In genomic region chr14:21118933-21119332, GRCh38 we compare ENCODE assay signal across 39 cellular contexts. TPM values are rescaled to one million over a fixed set of nuclear protein-coding genes. Genes with fewer than 3 reads are reported as not detected.
"Had no signal": no experiment of that assay in that cellular context is flagged by ENCODE, and none has a peak within 500 bp of the region (broad histone marks: within the 10 kb centered on the region; RNA-seq: fewer than 3 reads in every experiment).

No MANE protein-coding gene starts in this region.

- DNase-seq: Karpas-422, Kasumi-1, MG63, MM.1S, MV-4-11, NCI-H1048, NCI-H1092, NCI-H1092 treated with DMSO at 0.1 percent for 48 hours, NCI-H1105, NCI-H1105 treated with DMSO at 0.1 percent for 48 hours, NCI-H1417, NCI-H1417 treated with DMSO at 0.1 percent for 48 hours, NCI-H1436, NCI-H1436 treated with DMSO at 0.1 percent for 48 hours, NCI-H146, NCI-H1694, NCI-H1694 treated with DMSO at 0.1 percent for 48 hours, NCI-H187, NCI-H187 treated with DMSO at 0.1 percent for 48 hours, NCI-H1930, NCI-H2029, NCI-H2029 treated with DMSO at 0.1 percent for 48 hours, NCI-H2081, NCI-H2081 treated with DMSO at 0.1 percent for 48 hours, NCI-H2107, NCI-H2171, NCI-H2171 treated with DMSO at 0.1 percent for 48 hours, NCI-H2227 treated with DMSO at 0.1 percent for 48 hours, NCI-H226, NCI-H345, NCI-H446, NCI-H446 treated with DMSO at 0.1 percent for 48 hours, NCI-H510A, NCI-H510A treated with DMSO at 0.1 percent for 48 hours, NCI-H524 had no signal

- H3K9me3 ChIP-seq: MG63 had no signal

- H3K36me3 ChIP-seq: MG63 had no signal

- H3K4me3 ChIP-seq: MG63 had no signal

- H3K27me3 ChIP-seq: MG63 had no signal

RNA-seq across cellular contexts. Expression of gene TMEM253, which starts 18.1 kb away (rescaled TPM):
- total RNA-seq: LHCN-M2, M059J had no signal

RNA-seq across cellular contexts. Expression of gene OR5AU1, which starts 36.9 kb away (rescaled TPM):
- total RNA-seq: LHCN-M2, M059J, MCF 10A, NCI-H460 had no signal
